16 cellular contexts compared by ENCODE assay signal in genomic region chr2:214839464-214839863, GRCh38. TPM values are rescaled to one million over a fixed set of nuclear protein-coding genes. Genes with fewer than 3 reads are reported as not detected.
DNase-seq lines count a peak whose midpoint lies in the region; ATAC-seq and TF ChIP-seq lines count a peak whose summit lies in the region.
"Had no signal": no experiment of that assay in that cellular context is flagged by ENCODE, and none has a peak within 500 bp of the region (broad histone marks: within the 10 kb centered on the region; RNA-seq: fewer than 3 reads in every experiment).

No MANE protein-coding gene starts in this region.

- H3K4me1 ChIP-seq in Karpas-422 (ENCODE audit: low read length) (peaks cover 6% of the 10 kb centered on the region), heart right ventricle (no peaks in the 10 kb centered on the region)
- H3K4me1 ChIP-seq: HAP-1, Peyer's patch had no signal

- DNase-seq in Karpas-422 (peak; percentile 49), heart right ventricle (no peak), NCI-H345 (lab: John Stamatoyannopoulos, UW) (no peak), globus pallidus (ENCODE audit: low spot score) (no peak)
- DNase-seq: AML-193, DMS53, dorsolateral prefrontal cortex, mesenchymal stem cell, MG63, NCI-H446, Peyer's patch had no signal

- no peak for TF ChIP-seq CTCF in heart right ventricle (IDR thresholded peaks at IDR 0.05)

- 85 to 86% methylated on average over 2 of the region's 2 CpGs for WGBS in heart right ventricle, 2 donors

- ATAC-seq in GM18519 (IDR thresholded peaks at IDR 0.05; ENCODE audit: low FRiP score, unreplicated experiment) (peak; percentile 76), GM21390 (IDR thresholded peaks at IDR 0.05; ENCODE audit: unreplicated experiment) (peak; percentile 88), HG02885 (IDR thresholded peaks at IDR 0.05; ENCODE audit: poor library complexity, unreplicated experiment) (peak; percentile 73), heart right ventricle (no peak), SK-N-SH treated with all-trans-retinoic acid at 6 μM for 48 hours (no peak)

- no peaks in the 10 kb centered on the region for H4K20me1 ChIP-seq in Karpas-422 (ENCODE audit: insufficient read depth, low read depth, low read length)

- H3K9me3 ChIP-seq in Karpas-422 (ENCODE audit: low read length) (no peaks in the 10 kb centered on the region), heart right ventricle (peaks cover 0 to 12% (median 0%) of the 10 kb centered on the region in 11 donors)
- H3K9me3 ChIP-seq: HAP-1, MG63, Peyer's patch had no signal

- H3K9ac ChIP-seq in Karpas-422 (ENCODE audit: low read length), result no peak overlapping the region

- intact Hi-C loops in heart right ventricle (cut with DNase I), result no loop called here

- no peak overlapping the region; the same call in 1 of the 2 replicates for H2AFZ ChIP-seq in Karpas-422 (ENCODE audit: low read length)

- H3K27ac ChIP-seq in Karpas-422 (ENCODE audit: low read length) (no peak overlapping the region), heart right ventricle (no peak overlapping the region)
- H3K27ac ChIP-seq: dorsolateral prefrontal cortex, Peyer's patch had no signal

- H3K36me3 ChIP-seq in Karpas-422 (ENCODE audit: insufficient read depth, low read length) (no peaks in the 10 kb centered on the region), heart right ventricle (no peaks in the 10 kb centered on the region)
- H3K36me3 ChIP-seq: HAP-1, MG63, Peyer's patch had no signal

- no peaks in the 10 kb centered on the region for H3K9me2 ChIP-seq in Karpas-422 (replicated peaks; ENCODE audit: insufficient read depth, low read length)

- H3K4me2 ChIP-seq in Karpas-422 (ENCODE audit: low read depth, low read length, poor library complexity, severe bottlenecking), result no peak overlapping the region

- no peaks in the 10 kb centered on the region for H3K27me3 ChIP-seq in Karpas-422 (ENCODE audit: low read length)
- H3K27me3 ChIP-seq in heart right ventricle, result no peaks in the 10 kb centered on the region
- H3K27me3 ChIP-seq: dorsolateral prefrontal cortex, MG63, Peyer's patch had no signal

- H3K4me3 ChIP-seq in Karpas-422 (ENCODE audit: low read length) (no peak overlapping the region), heart right ventricle (no peak overlapping the region)
- H3K4me3 ChIP-seq: dorsolateral prefrontal cortex, HAP-1, MG63, Peyer's patch had no signal

- no peaks in the 10 kb centered on the region for H3K79me2 ChIP-seq in Karpas-422 (ENCODE audit: low read length)

TF ChIP-seq in SK-N-SH treated with all-trans-retinoic acid at 6 μM for 48 hours, 23 proteins besides CTCF, POLR2A, EP300 and RAD21:
- no peak for TF ChIP-seq SNAI2 (CRISPR knock-in tag; IDR thresholded peaks at IDR 0.05)
- no peak for TF ChIP-seq BACH2 (CRISPR knock-in tag; IDR thresholded peaks at IDR 0.05; ENCODE audit: borderline replicate concordance)

RNA-seq across cellular contexts. Expression of gene BARD1, which starts 30.0 kb away (rescaled TPM):
- total RNA-seq in Karpas-422 (2014; rRNA removed; shearing (Covaris generic); ENCODE audit: low replicate concordance), result 29.3 and 78.0 TPM in 2 replicates
- 10 to 100 TPM in 4 of 10 donors, 1 to 10 TPM in 6; 6.0 to 15.5 (median 9.3) TPM for total RNA-seq in heart right ventricle
- polyA plus RNA-seq in heart right ventricle, result 1 to 10 TPM; 1.4 TPM

Comparison
In these comparisons a context has a peak if more than half of its experiments do, and no peak if none do; other contexts are left out.
1. ATAC-seq: peak in GM18519 (single experiment), GM21390 (single experiment) and HG02885 (single experiment); none in heart right ventricle (0 of 8) and SK-N-SH treated with all-trans-retinoic acid at 6 μM for 48 hours (single experiment).